9 cellular contexts compared by ENCODE assay signal in the genomic region with DNA sequence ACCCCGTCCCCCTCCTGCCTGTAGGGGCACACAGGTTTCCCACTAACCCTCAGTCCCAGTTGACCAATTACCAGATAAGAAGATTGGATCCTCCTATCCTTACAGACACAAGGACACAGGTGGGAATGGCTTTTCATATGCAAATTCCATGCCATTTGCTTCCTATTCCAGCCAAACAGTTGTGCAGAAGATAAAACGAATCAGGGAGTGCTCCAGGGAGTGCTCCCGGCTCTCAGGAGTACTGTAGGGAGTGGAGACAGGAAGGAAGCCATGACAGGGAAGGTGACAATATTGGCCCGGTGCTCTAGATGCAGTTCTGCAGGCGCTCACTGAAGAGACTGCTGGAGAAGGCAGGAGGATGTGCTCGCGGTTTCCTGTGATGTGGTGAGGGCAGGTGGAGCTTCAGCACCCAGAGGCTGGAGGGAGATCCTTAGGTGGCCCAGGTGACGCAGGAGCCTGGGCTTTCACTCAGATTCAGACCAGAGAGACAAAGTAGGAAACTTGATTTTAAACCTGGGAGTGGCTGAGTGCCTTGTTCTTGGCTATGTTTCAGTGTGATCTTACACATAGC.
DNase-seq lines count a peak whose midpoint lies in the region; ATAC-seq and TF ChIP-seq lines count a peak whose summit lies in the region.
"Had no signal": no experiment of that assay in that cellular context is flagged by ENCODE, and none has a peak within 500 bp of the region (broad histone marks: within the 10 kb centered on the region; RNA-seq: fewer than 3 reads in every experiment).

No MANE protein-coding gene starts in this region.

- H3K36me3 ChIP-seq in mammary epithelial cell (ENCODE audit: insufficient read depth, low read length) (no peaks in the 10 kb centered on the region), transverse colon (no peaks in the 10 kb centered on the region)

- no peaks in the 10 kb centered on the region for H3K9me3 ChIP-seq in mammary epithelial cell (replicated peaks; ENCODE audit: insufficient read depth, low read length)
- no peaks in the 10 kb centered on the region for H3K9me3 ChIP-seq in transverse colon

- no peaks in the 10 kb centered on the region for H3K27me3 Mint-ChIP-seq in MCF 10A (ENCODE audit: insufficient read depth, unreplicated experiment)
- H3K27me3 Mint-ChIP-seq in naive thymus-derived CD8-positive, alpha-beta T cell: peaks cover 0 to 17% (median 6%) of the 10 kb centered on the region in 5 donors

- H3K4me1 ChIP-seq in mammary epithelial cell (ENCODE audit: insufficient read depth, low read length) (peaks cover 15% of the 10 kb centered on the region), transverse colon (peaks cover 8 to 22% (median 13%) of the 10 kb centered on the region in 4 donors)

- H3K4me3 ChIP-seq in mammary epithelial cell (replicated peaks in 1 of 3; ENCODE audit: insufficient read depth in 1 of 3, low read depth in 2 of 3, low read length in 3 of 3) (no peak overlapping the region), transverse colon (no peak overlapping the region)
- H3K4me3 ChIP-seq: lung had no signal

- H4K20me1 ChIP-seq in mammary epithelial cell (ENCODE audit: insufficient read depth, low read length): no peaks in the 10 kb centered on the region

- 77% methylated on average over 8 of the region's 8 CpGs for WGBS in mammary epithelial cell (ENCODE audit: low coverage, missing lambda C conversion rate)
- 33 to 72% methylated on average over 4 to 8 of the region's 8 CpGs for WGBS in transverse colon (ENCODE audit: low coverage in 1 of 2), 2 donors

- H2AFZ ChIP-seq in mammary epithelial cell (ENCODE audit: low read depth, low read length): no peak overlapping the region

- BruUV-seq in MCF 10A (replicated peaks; lab: Mats Ljungman, UMichigan): no TSS peak
- BruUV-seq in mammary epithelial cell (replicated peaks; lab: Mats Ljungman, UMichigan): no TSS peak

- no peaks in the 10 kb centered on the region for H3K27me3 ChIP-seq in mammary epithelial cell (ENCODE audit: insufficient read depth, low read length)
- no peaks in the 10 kb centered on the region for H3K27me3 ChIP-seq in transverse colon

- H3K4me2 ChIP-seq in mammary epithelial cell (ENCODE audit: insufficient read depth, low read depth, low read length): no peak overlapping the region

- H3K27ac ChIP-seq in mammary epithelial cell (ENCODE audit: insufficient read depth, low read depth, low read length) (no peak overlapping the region), transverse colon (no peak overlapping the region)

- TF ChIP-seq POLR2A in transverse colon (IDR thresholded peaks at IDR 0.05): no peak

- peaks cover 34% of the 10 kb centered on the region for H3K4me1 Mint-ChIP-seq in MCF 10A (ENCODE audit: insufficient read depth, unreplicated experiment)
- H3K4me1 Mint-ChIP-seq in naive thymus-derived CD8-positive, alpha-beta T cell: peaks cover 28 to 41% (median 35%) of the 10 kb centered on the region in 4 donors

- in situ Hi-C loops in mammary epithelial cell (cut with MboI; ENCODE audit: low sequenced_read_pairs in 2 of 2) (no loop called here), transverse colon (cut with MboI; ENCODE audit: low pct_ligation_motif_present in 1 of 4, low pct_unique_long_range_greater_than_20kb in 1 of 4, low sequenced_read_pairs in 3 of 4) (no loop called here)

- intact Hi-C loops in MCF 10A (cut with micrococcal nuclease): no loop called here
- intact Hi-C loops in mammary epithelial cell (cut with micrococcal nuclease): loop anchor here (2.0 to 5.0 kb wide), 5 partner anchors 17 to 321 kb away; partner anchors contain the start of genes AUH and NFIL3
- intact Hi-C loops in transverse colon (cut with DNase I; ENCODE audit: low total_unique reads): no loop called here

- no peak overlapping the region for H3K4me3 Mint-ChIP-seq in MCF 10A (ENCODE audit: unreplicated experiment)
- peak overlapping the region; percentile 5 to 74 (median 56) for H3K4me3 Mint-ChIP-seq in naive thymus-derived CD8-positive, alpha-beta T cell

- no peak for TF ChIP-seq EP300 in transverse colon (IDR thresholded peaks at IDR 0.05; ENCODE audit: low read depth)

- POLR2A ChIA-PET in MCF 10A (lab: Yijun Ruan, JAX): interaction anchor here (0.7 to 2.5 kb wide), 7 partner anchors 12 to 910 kb away, joined by 3 to 9 read pairs (median 4); no protein-coding TSS in a partner anchor
- POLR2A ChIA-PET in naive thymus-derived CD8-positive, alpha-beta T cell (lab: Charles Lee): interaction anchor here (1.2 kb wide), 1 partner anchor 92 kb away, joined by 3 read pairs; no protein-coding TSS in a partner anchor

- TF ChIP-seq CTCF in MCF 10A (IDR thresholded peaks at IDR 0.05; ENCODE audit: unreplicated experiment) (no peak), mammary epithelial cell (conservative IDR thresholded peaks at IDR 0.05 in 1 of 2, IDR thresholded peaks at IDR 0.05 in 1 of 2; ENCODE audit: extremely low read depth in 1 of 2, insufficient read depth in 1 of 2, low read depth in 1 of 2, low read length in 2 of 2) (no peak), transverse colon (IDR thresholded peaks at IDR 0.05) (no peak)

- H3K27ac Mint-ChIP-seq in MCF 10A (ENCODE audit: low read depth, unreplicated experiment): peak overlapping the region; percentile 77
- peak overlapping the region in 7 of 10 donors; percentile 12 to 91 (median 75) for H3K27ac Mint-ChIP-seq in naive thymus-derived CD8-positive, alpha-beta T cell

- peaks cover 5% of the 10 kb centered on the region for H3K36me3 Mint-ChIP-seq in MCF 10A (ENCODE audit: insufficient read depth, unreplicated experiment)
- H3K36me3 Mint-ChIP-seq in naive thymus-derived CD8-positive, alpha-beta T cell: peaks cover 0 to 5% (median 2%) of the 10 kb centered on the region in 3 donors

- dilution Hi-C loops in mammary epithelial cell (cut with HindIII; ENCODE audit: low sequenced_read_pairs): no loop called here

- DNase-seq in MCF 10A (ENCODE audit: unreplicated experiment) (no peak), mammary epithelial cell (no peak), transverse colon (peak; percentile 73), amniotic stem cell (lab: John Stamatoyannopoulos, UW) (no peak), superior temporal gyrus (ENCODE audit: extremely low spot score) (no peak)
- peak; percentile 80 to 87 for DNase-seq in activated T-cell treated with anti-CD3 and anti-CD28 coated beads, Interleukin-2, amount 50 U/mL, for 48 hours
- peak; percentile 56 to 92 (median 84) for DNase-seq in naive thymus-derived CD8-positive, alpha-beta T cell

- peak; percentile 93 to 96 for ATAC-seq in naive thymus-derived CD8-positive, alpha-beta T cell
- no peak for ATAC-seq in HG02884 (IDR thresholded peaks at IDR 0.05; ENCODE audit: unreplicated experiment)

- H3K9ac ChIP-seq in mammary epithelial cell (ENCODE audit: insufficient read depth, low read length): no peak overlapping the region

- H3K79me2 ChIP-seq in mammary epithelial cell (ENCODE audit: insufficient read depth, low read length): no peaks in the 10 kb centered on the region

- CTCF ChIA-PET in MCF 10A (lab: Yijun Ruan, JAX) (no interaction called here), mammary epithelial cell (lab: Charles Lee; ENCODE audit: low non-redundant PET) (no interaction called here)

- no peaks in the 10 kb centered on the region for H3K9me3 Mint-ChIP-seq in MCF 10A (ENCODE audit: unreplicated experiment)
- H3K9me3 Mint-ChIP-seq in naive thymus-derived CD8-positive, alpha-beta T cell: peaks cover 0 to 2% (median 0%) of the 10 kb centered on the region in 9 donors

Comparison
In these comparisons a context has a peak if more than half of its experiments do, and no peak if none do; other contexts are left out.
1. DNase-seq: peak in activated T-cell treated with anti-CD3 and anti-CD28 coated beads, Interleukin-2, amount 50 U/mL, for 48 hours (2 of 2), naive thymus-derived CD8-positive, alpha-beta T cell (10 of 10) and transverse colon (single experiment); none in MCF 10A (single experiment), mammary epithelial cell (single experiment), amniotic stem cell (single experiment) and superior temporal gyrus (single experiment).